ENCODE assay signal across 1 cellular context in the genomic region with DNA sequence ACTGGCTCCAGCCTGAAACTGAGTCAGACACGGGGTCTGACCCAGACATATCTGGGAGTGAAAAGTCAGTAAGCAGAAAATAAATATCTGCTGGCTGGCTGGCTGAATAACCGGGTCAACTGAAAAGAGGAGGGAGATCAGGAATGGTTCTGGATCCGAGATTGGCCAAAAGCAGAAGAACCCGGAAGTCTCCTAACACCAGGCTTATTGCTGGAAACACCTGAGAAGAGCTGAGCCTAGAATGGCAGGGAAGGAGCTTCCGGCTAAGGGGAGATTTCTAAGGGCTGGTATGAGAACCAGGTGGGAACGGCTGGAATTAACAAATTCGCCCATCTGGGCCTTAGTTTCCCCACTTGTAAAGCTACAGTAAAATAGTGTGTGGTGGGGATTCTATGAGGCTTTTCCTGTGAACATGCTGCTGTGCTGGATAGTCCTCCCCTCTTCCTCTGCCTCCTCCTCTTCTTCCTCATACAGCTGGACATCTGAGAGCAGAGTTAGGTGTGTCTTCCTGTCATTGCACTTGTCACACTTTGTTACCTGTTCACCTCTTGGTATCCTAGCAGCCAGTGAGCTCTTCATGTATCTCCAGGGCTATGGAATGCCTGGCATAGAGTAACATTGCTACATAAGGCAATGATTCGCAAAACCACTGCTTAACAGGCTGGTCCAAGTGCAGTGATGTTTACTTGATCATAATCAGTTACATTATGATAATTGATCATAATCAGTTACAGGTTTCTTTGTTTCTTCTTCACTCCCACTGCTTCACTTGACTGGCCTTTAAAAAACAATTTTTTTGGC.
TF ChIP-seq lines count a peak whose summit lies in the region.

No MANE protein-coding gene starts in this region.

TF ChIP-seq in GM12878, 131 proteins besides CTCF, POLR2A, EP300 and RAD21:
- TF ChIP-seq RUNX3 (IDR thresholded peaks at IDR 0.05; ENCODE audit: low read length), result no peak
- TF ChIP-seq LARP7 (IDR thresholded peaks at IDR 0.05), result no peak
- TF ChIP-seq, protein P1, sequence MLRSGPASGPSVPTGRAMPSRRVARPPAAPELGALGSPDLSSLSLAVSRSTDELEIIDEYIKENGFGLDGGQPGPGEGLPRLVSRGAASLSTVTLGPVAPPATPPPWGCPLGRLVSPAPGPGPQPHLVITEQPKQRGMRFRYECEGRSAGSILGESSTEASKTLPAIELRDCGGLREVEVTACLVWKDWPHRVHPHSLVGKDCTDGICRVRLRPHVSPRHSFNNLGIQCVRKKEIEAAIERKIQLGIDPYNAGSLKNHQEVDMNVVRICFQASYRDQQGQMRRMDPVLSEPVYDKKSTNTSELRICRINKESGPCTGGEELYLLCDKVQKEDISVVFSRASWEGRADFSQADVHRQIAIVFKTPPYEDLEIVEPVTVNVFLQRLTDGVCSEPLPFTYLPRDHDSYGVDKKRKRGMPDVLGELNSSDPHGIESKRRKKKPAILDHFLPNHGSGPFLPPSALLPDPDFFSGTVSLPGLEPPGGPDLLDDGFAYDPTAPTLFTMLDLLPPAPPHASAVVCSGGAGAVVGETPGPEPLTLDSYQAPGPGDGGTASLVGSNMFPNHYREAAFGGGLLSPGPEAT (IDR thresholded peaks at IDR 0.05; ENCODE audit: low read depth), result no peak
- TF ChIP-seq ZNF207 (IDR thresholded peaks at IDR 0.05; ENCODE audit: borderline replicate concordance), result no peak
- TF ChIP-seq ZNF622 (IDR thresholded peaks at IDR 0.05), result no peak
- TF ChIP-seq, protein P2, sequence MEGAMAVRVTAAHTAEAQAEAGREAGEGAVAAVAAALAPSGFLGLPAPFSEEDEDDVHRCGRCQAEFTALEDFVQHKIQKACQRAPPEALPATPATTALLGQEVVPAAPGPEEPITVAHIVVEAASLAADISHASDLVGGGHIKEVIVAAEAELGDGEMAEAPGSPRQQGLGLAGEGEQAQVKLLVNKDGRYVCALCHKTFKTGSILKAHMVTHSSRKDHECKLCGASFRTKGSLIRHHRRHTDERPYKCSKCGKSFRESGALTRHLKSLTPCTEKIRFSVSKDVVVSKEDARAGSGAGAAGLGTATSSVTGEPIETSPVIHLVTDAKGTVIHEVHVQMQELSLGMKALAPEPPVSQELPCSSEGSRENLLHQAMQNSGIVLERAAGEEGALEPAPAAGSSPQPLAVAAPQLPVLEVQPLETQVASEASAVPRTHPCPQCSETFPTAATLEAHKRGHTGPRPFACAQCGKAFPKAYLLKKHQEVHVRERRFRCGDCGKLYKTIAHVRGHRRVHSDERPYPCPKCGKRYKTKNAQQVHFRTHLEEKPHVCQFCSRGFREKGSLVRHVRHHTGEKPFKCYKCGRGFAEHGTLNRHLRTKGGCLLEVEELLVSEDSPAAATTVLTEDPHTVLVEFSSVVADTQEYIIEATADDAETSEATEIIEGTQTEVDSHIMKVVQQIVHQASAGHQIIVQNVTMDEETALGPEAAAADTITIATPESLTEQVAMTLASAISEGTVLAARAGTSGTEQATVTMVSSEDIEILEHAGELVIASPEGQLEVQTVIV (IDR thresholded peaks at IDR 0.05; ENCODE audit: borderline replicate concordance, partially characterized antibody), result no peak
- TF ChIP-seq NR2C2 (IDR thresholded peaks at IDR 0.05; ENCODE audit: borderline replicate concordance, control insufficient read depth, insufficient read length, low read depth), result no peak
- TF ChIP-seq CBX3 (IDR thresholded peaks at IDR 0.05; ENCODE audit: borderline replicate concordance, low read depth), result no peak
- TF ChIP-seq MYC (IDR thresholded peaks at IDR 0.05; ENCODE audit: insufficient read depth, insufficient read length, insufficient replicate concordance, low read length, severe bottlenecking), result no peak
- TF ChIP-seq ZNF687 (IDR thresholded peaks at IDR 0.05), result no peak
- no peak for TF ChIP-seq SMAD5 (IDR thresholded peaks at IDR 0.05; ENCODE audit: low read depth)
- no peak for TF ChIP-seq RB1 (IDR thresholded peaks at IDR 0.05; ENCODE audit: borderline replicate concordance)
- TF ChIP-seq ZBTB11 (CRISPR knock-in tag; IDR thresholded peaks at IDR 0.05), result no peak
- no peak for TF ChIP-seq SMARCA5 (IDR thresholded peaks at IDR 0.05)
- no peak for TF ChIP-seq YY1 (IDR thresholded peaks at IDR 0.05; ENCODE audit: low read depth, low read length)
- TF ChIP-seq, protein P3, sequence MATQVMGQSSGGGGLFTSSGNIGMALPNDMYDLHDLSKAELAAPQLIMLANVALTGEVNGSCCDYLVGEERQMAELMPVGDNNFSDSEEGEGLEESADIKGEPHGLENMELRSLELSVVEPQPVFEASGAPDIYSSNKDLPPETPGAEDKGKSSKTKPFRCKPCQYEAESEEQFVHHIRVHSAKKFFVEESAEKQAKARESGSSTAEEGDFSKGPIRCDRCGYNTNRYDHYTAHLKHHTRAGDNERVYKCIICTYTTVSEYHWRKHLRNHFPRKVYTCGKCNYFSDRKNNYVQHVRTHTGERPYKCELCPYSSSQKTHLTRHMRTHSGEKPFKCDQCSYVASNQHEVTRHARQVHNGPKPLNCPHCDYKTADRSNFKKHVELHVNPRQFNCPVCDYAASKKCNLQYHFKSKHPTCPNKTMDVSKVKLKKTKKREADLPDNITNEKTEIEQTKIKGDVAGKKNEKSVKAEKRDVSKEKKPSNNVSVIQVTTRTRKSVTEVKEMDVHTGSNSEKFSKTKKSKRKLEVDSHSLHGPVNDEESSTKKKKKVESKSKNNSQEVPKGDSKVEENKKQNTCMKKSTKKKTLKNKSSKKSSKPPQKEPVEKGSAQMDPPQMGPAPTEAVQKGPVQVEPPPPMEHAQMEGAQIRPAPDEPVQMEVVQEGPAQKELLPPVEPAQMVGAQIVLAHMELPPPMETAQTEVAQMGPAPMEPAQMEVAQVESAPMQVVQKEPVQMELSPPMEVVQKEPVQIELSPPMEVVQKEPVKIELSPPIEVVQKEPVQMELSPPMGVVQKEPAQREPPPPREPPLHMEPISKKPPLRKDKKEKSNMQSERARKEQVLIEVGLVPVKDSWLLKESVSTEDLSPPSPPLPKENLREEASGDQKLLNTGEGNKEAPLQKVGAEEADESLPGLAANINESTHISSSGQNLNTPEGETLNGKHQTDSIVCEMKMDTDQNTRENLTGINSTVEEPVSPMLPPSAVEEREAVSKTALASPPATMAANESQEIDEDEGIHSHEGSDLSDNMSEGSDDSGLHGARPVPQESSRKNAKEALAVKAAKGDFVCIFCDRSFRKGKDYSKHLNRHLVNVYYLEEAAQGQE (IDR thresholded peaks at IDR 0.05; ENCODE audit: low read depth, low read length), result no peak
- no peak for TF ChIP-seq MTA2 (IDR thresholded peaks at IDR 0.05; ENCODE audit: low read depth)
- TF ChIP-seq KLF5 (IDR thresholded peaks at IDR 0.05; ENCODE audit: partially characterized antibody), result no peak
- TF ChIP-seq NBN (IDR thresholded peaks at IDR 0.05), result no peak
TF ChIP-seq in GM12878: peak in this region for 0.
